In the genomic region with DNA sequence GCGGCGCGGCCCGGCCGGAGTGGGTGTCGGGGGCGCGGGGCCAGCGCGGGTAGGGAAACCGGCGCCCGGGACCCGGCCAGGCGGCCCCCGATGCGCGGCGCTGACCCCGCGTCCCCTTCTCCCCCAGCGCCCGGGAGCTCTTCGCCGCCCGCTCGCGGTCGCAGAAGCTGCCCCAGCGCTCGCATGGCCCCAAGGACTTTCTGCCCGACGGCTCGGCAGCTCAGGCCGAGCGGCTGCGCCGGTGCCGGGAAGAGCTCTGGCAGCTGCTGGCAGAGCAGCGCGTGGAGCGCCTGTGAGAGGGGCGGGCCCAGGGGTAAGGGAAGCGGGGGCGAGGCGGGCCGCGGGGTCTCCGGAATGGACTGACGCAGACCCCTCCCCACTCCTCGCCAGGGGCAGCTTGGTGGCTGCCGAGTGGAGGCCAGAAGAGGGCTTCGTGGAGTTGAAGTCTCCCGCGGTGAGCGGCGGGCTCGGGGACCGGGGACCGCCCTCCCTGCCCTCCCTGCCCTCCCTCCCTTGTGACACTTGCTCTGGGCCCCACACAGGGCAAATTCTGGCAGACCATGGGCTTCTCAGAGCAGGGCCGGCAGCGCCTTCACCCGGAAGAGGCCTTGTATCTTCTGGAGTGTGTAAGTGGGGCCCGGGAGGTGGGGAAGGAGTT, we compare ENCODE assay signal across 9 cellular contexts. TPM values are rescaled to one million over a fixed set of nuclear protein-coding genes. Genes with fewer than 3 reads are reported as not detected.
A peak's percentile ranks its signal among the peaks of the same experiment; 100 is the strongest.
DNase-seq lines count a peak whose midpoint lies in the region; ATAC-seq, FAIRE-seq and TF ChIP-seq lines count a peak whose summit lies in the region.
"Had no signal": no experiment of that assay in that cellular context is flagged by ENCODE, and none has a peak within 500 bp of the region (broad histone marks: within the 10 kb centered on the region; RNA-seq: fewer than 3 reads in every experiment).

No MANE protein-coding gene starts in this region.

- in situ Hi-C loops in brain microvascular endothelial cell (cut with HindIII; ENCODE audit: low pct_ligation_motif_present, low sequenced_read_pairs), result no loop called here
- in situ Hi-C loops in HepG2 (cut with HindIII; ENCODE audit: extremely low pct_ligation_motif_present, low pct_unique_long_range_greater_than_20kb), result no loop called here

- DNase-seq in SIG-M5 treated with dmso at 0.1 percent for 504 hours (lab: John Stamatoyannopoulos, UW; ENCODE audit: unreplicated experiment) (peak; percentile 59), SIG-M5 (lab: John Stamatoyannopoulos, UW) (no peak), RWPE2 (ENCODE audit: low spot score) (peak; percentile 64), brain microvascular endothelial cell (no peak), HepG2 (ENCODE audit: low spot score) (no peak), stomach (no peak), inferior parietal cortex (ENCODE audit: extremely low spot score) (no peak)

- H3K27me3 ChIP-seq in RWPE2 (ENCODE audit: insufficient read depth, poor library complexity, severe bottlenecking), result no peaks in the 10 kb centered on the region
- no peaks in the 10 kb centered on the region for H3K27me3 ChIP-seq in brain microvascular endothelial cell (replicated peaks)
- H3K27me3 ChIP-seq in HepG2 (ENCODE audit: control insufficient read depth in 1 of 2, insufficient read depth in 2 of 2, low read length in 2 of 2), result no peaks in the 10 kb centered on the region; a peak in 1 of 5 replicates
- peaks cover 0 to 9% (median 0%) of the 10 kb centered on the region in 3 donors for H3K27me3 ChIP-seq in stomach

- no TSS peak for BruUV-seq in HepG2 (replicated peaks; lab: Mats Ljungman, UMichigan)

- H3K36me3 ChIP-seq in RWPE2 (ENCODE audit: low read depth), result peaks cover 50% of the 10 kb centered on the region
- H3K36me3 ChIP-seq in brain microvascular endothelial cell (replicated peaks), result no peaks in the 10 kb centered on the region
- peaks cover 7 to 15% of the 10 kb centered on the region in 2 experiments; a peak in 4 of 5 replicates for H3K36me3 ChIP-seq in HepG2 (replicated peaks in 1 of 2; ENCODE audit: control insufficient read depth in 1 of 2, insufficient read depth in 2 of 2, low read length in 2 of 2)
- H3K36me3 ChIP-seq in stomach, result peaks cover 8 to 30% (median 25%) of the 10 kb centered on the region in 4 donors

- FAIRE-seq in HepG2 (lab: Jason Lieb, UNC), result no peak
- FAIRE-seq: islet of Langerhans had no signal

- no peak overlapping the region for H2AFZ ChIP-seq in HepG2 (ENCODE audit: low read length)

- peak overlapping the region; percentile 64 for H3K9ac ChIP-seq in HepG2 (ENCODE audit: insufficient read depth, low read depth, low read length)

- H3K27ac ChIP-seq in RWPE2 (ENCODE audit: poor library complexity, severe bottlenecking), result peak overlapping the region; percentile 73
- no peak overlapping the region for H3K27ac ChIP-seq in brain microvascular endothelial cell
- H3K27ac ChIP-seq in HepG2 (ENCODE audit: extremely low read length, insufficient read depth, low read length), result peak overlapping the region; percentile 41
- peak overlapping the region; percentile 71 to 94 (median 81) for H3K27ac ChIP-seq in stomach

- TF ChIP-seq CTCF in RWPE2 (IDR thresholded peaks at IDR 0.05; ENCODE audit: poor library complexity, severe bottlenecking) (no peak), brain microvascular endothelial cell (IDR thresholded peaks at IDR 0.05; ENCODE audit: low read depth, low read length, missing control alignments) (no peak), HepG2 (CRISPR knock-in tag; IDR thresholded peaks at IDR 0.05) (no peak), stomach (IDR thresholded peaks at IDR 0.05) (no peak)

- peak overlapping the region; percentile 98 for H3K4me3 ChIP-seq in RWPE2 (ENCODE audit: severe bottlenecking)
- peak overlapping the region; percentile 74 for H3K4me3 ChIP-seq in brain microvascular endothelial cell (ENCODE audit: low read depth, low read length)
- H3K4me3 ChIP-seq in HepG2 (replicated peaks in 1 of 3; ENCODE audit: insufficient read depth in 1 of 3, low read depth in 2 of 3, low read length in 3 of 3), result peak overlapping the region; percentile 68 to 93 (median 79)
- H3K4me3 ChIP-seq in stomach, result peak overlapping the region; percentile 75 to 98 (median 90)

- TF ChIP-seq EP300 in HepG2 (IDR thresholded peaks at IDR 0.05; ENCODE audit: low read depth in 2 of 2, low read length in 2 of 2) (no peak), HepG2 (CRISPR knock-in tag; IDR thresholded peaks at IDR 0.05; ENCODE audit: borderline replicate concordance) (no peak), stomach (IDR thresholded peaks at IDR 0.05) (no peak)

- H3K4me2 ChIP-seq in HepG2 (ENCODE audit: low read depth, low read length), result peak overlapping the region; percentile 90

- H3K4me1 ChIP-seq in RWPE2 (ENCODE audit: insufficient read depth, poor library complexity, severe bottlenecking) (peaks cover 6% of the 10 kb centered on the region), HepG2 (ENCODE audit: insufficient read depth, low read length) (peaks cover 43% of the 10 kb centered on the region), stomach (peaks cover 45 to 72% (median 56%) of the 10 kb centered on the region in 4 donors)

- ATAC-seq in HG02981 (IDR thresholded peaks at IDR 0.05; ENCODE audit: unreplicated experiment) (peak; percentile 6), RWPE2 (ENCODE audit: low read depth) (no peak), HepG2 (peak; percentile 1; the same call in 1 of the 3 replicates)

- TF ChIP-seq RAD21 in HepG2 (CRISPR knock-in tag; IDR thresholded peaks at IDR 0.05), result no peak

- intact Hi-C loops in HepG2 (cut with micrococcal nuclease; ENCODE audit: unreplicated experiment) (loop anchor here (1.0 kb wide), 1 partner anchor 9 kb away; a partner anchor contains a TSS), stomach (cut with DNase I; ENCODE audit: low total_unique reads) (no loop called here)

- TF ChIP-seq POLR2A in HepG2 (IDR thresholded peaks at IDR 0.05; ENCODE audit: insufficient read depth in 1 of 2, low read depth in 2 of 2, low read length in 2 of 2), result no peak
- TF ChIP-seq POLR2A in stomach (IDR thresholded peaks at IDR 0.05), result no peak

- 0 out of 2 replicates have a peak, but pooled peaks cover 4% of the 10 kb centered on the region for H4K20me1 ChIP-seq in HepG2 (ENCODE audit: insufficient read depth, low read length)

- H3K79me2 ChIP-seq in HepG2 (ENCODE audit: insufficient read depth, low read length), result peaks cover 10% of the 10 kb centered on the region

- no peaks in the 10 kb centered on the region for H3K9me3 ChIP-seq in RWPE2 (ENCODE audit: severe bottlenecking)
- H3K9me3 ChIP-seq in HepG2 (ENCODE audit: low read length), result no peaks in the 10 kb centered on the region
- no peaks in the 10 kb centered on the region for H3K9me3 ChIP-seq in stomach

- 0% methylated on average over 4 of the region's 64 CpGs for WGBS in HepG2 (ENCODE audit: low lambda C conversion rate)
- 0 to 1% (median 1%) methylated on average over 28 to 54 of the region's 64 CpGs for whole genome bisulfite sequencing in stomach, 5 donors

- CTCF ChIA-PET in HepG2 (lab: Yijun Ruan, JAX; ENCODE audit: low intra/inter-chr PET ratio, low total read pairs), result interaction anchor here (1.4 to 3.1 kb wide), 4 partner anchors 8 to 91 kb away, joined by 7 to 26 read pairs (median 16); a partner anchor contains a TSS

- POLR2A ChIA-PET in HepG2 (lab: Yijun Ruan, JAX), result interaction anchor here (0.5 to 2.5 kb wide), 26 partner anchors 8 to 339 kb away, joined by 3 to 29 read pairs (median 4); a partner anchor contains a TSS

RNA-seq across cellular contexts. Expression of a gene that starts 0.4 kb away (rescaled TPM):
- total RNA-seq in HepG2 (2016; rRNA removed; fragmentation: Illumina TruSeq; extraction: Trizol) (43.6 and 62.9 TPM in 2 replicates), stomach (100 to 1,000 TPM in 2 of 5 donors, 10 to 100 TPM in 3; 13.2 to 219 (median 48.1) TPM)
- 20.6 and 23.0 TPM in 2 replicates for total RNA-seq in HepG2 (2016; cell fraction: cytosol; rRNA removed; fragmentation: Illumina TruSeq; extraction: Trizol; ENCODE audit: low read depth)
- 44.0 and 64.1 TPM in 2 replicates for total RNA-seq in HepG2 (2016; cell fraction: insoluble cytoplasmic fraction; rRNA removed; fragmentation: Illumina TruSeq; extraction: Trizol)
- 44.5 and 45.0 TPM in 2 replicates for total RNA-seq in HepG2 (2016; cell fraction: membrane; rRNA removed; fragmentation: Illumina TruSeq; extraction: Trizol)
- 39.9 and 48.4 TPM in 2 replicates for total RNA-seq in HepG2 (2016; cell fraction: nucleus; rRNA removed; fragmentation: Illumina TruSeq; extraction: Trizol)
- polyA plus RNA-seq in HepG2 (2011; rRNA removed) (63.3 and 64.4 TPM in 2 replicates), stomach (10 to 100 TPM; 20.8 to 49.7 (median 36.2) TPM)
- 36.2 and 47.1 TPM in 2 replicates for polyA plus RNA-seq in HepG2 (2011; cell fraction: cytosol; rRNA removed)
- polyA plus RNA-seq in HepG2 (2011; cell fraction: nucleus; rRNA removed), result 87.7 and 89.1 TPM in 2 replicates
- 22.1 and 34.4 TPM in 2 replicates for polyA plus RNA-seq in HepG2 (2012)
- polyA plus RNA-seq in HepG2 (2016; cell fraction: cytosol; fragmentation: Illumina TruSeq; extraction: Trizol; ENCODE audit: low read depth), result 20.4 and 20.5 TPM in 2 replicates
- polyA plus RNA-seq in HepG2 (2016; cell fraction: insoluble cytoplasmic fraction; fragmentation: Illumina TruSeq; extraction: Trizol; ENCODE audit: low read depth), result 37.7 and 50.5 TPM in 2 replicates
- polyA plus RNA-seq in HepG2 (2016; cell fraction: membrane; fragmentation: Illumina TruSeq; extraction: Trizol; ENCODE audit: low read depth), result 30.9 and 35.9 TPM in 2 replicates
- polyA plus RNA-seq in HepG2 (2016; cell fraction: nucleus; fragmentation: Illumina TruSeq; extraction: Trizol; ENCODE audit: insufficient read depth, low read depth), result 108 and 110 TPM in 2 replicates
- 56.0 and 95.0 TPM in 2 replicates for polyA minus RNA-seq in HepG2 (2011; rRNA and poly(A)+ RNA removed; ENCODE audit: low replicate concordance)
- 11.3 and 14.0 TPM in 2 replicates for polyA minus RNA-seq in HepG2 (2011; cell fraction: cytosol; rRNA and poly(A)+ RNA removed)
- polyA minus RNA-seq in HepG2 (2011; cell fraction: nucleus; rRNA and poly(A)+ RNA removed), result 13.9 and 15.5 TPM in 2 replicates

RNA-seq across cellular contexts. Expression of a gene that starts 1.4 kb away (rescaled TPM):
- total RNA-seq in HepG2 (2016; rRNA removed; fragmentation: Illumina TruSeq; extraction: Trizol) (5.2 and 10.6 TPM in 2 replicates), stomach (10 to 100 TPM in 4 of 5 donors, 1 to 10 TPM in 1; 9.0 to 27.4 (median 15.6) TPM)
- total RNA-seq in HepG2 (2016; cell fraction: cytosol; rRNA removed; fragmentation: Illumina TruSeq; extraction: Trizol; ENCODE audit: low read depth), result 1.5 and 1.8 TPM in 2 replicates
- total RNA-seq in HepG2 (2016; cell fraction: insoluble cytoplasmic fraction; rRNA removed; fragmentation: Illumina TruSeq; extraction: Trizol), result 4.9 and 7.5 TPM in 2 replicates
- total RNA-seq in HepG2 (2016; cell fraction: membrane; rRNA removed; fragmentation: Illumina TruSeq; extraction: Trizol), result 3.4 and 4.1 TPM in 2 replicates
- 6.8 and 8.0 TPM in 2 replicates for total RNA-seq in HepG2 (2016; cell fraction: nucleus; rRNA removed; fragmentation: Illumina TruSeq; extraction: Trizol)
- polyA plus RNA-seq in HepG2 (2011; rRNA removed) (6.8 and 7.8 TPM in 2 replicates), stomach (1 to 10 TPM; 5.4 to 9.3 (median 8.8) TPM)
- polyA plus RNA-seq in HepG2 (2011; cell fraction: cytosol; rRNA removed), result 1.9 and 2.2 TPM in 2 replicates
- 23.6 and 26.5 TPM in 2 replicates for polyA plus RNA-seq in HepG2 (2011; cell fraction: nucleus; rRNA removed)
- polyA plus RNA-seq in HepG2 (2012), result 6.2 and 9.6 TPM in 2 replicates
- 0.61 and 0.68 TPM in 2 replicates for polyA plus RNA-seq in HepG2 (2016; cell fraction: cytosol; fragmentation: Illumina TruSeq; extraction: Trizol; ENCODE audit: low read depth)
- polyA plus RNA-seq in HepG2 (2016; cell fraction: insoluble cytoplasmic fraction; fragmentation: Illumina TruSeq; extraction: Trizol; ENCODE audit: low read depth), result 4.4 and 7.0 TPM in 2 replicates
- polyA plus RNA-seq in HepG2 (2016; cell fraction: membrane; fragmentation: Illumina TruSeq; extraction: Trizol; ENCODE audit: low read depth), result 1.6 and 1.8 TPM in 2 replicates
- polyA plus RNA-seq in HepG2 (2016; cell fraction: nucleus; fragmentation: Illumina TruSeq; extraction: Trizol; ENCODE audit: insufficient read depth, low read depth), result 16.3 and 16.6 TPM in 2 replicates
- polyA minus RNA-seq in HepG2 (2011; rRNA and poly(A)+ RNA removed; ENCODE audit: low replicate concordance), result 11.8 and 14.9 TPM in 2 replicates
- polyA minus RNA-seq in HepG2 (2011; cell fraction: cytosol; rRNA and poly(A)+ RNA removed), result 4.9 and 5.0 TPM in 2 replicates
- 17.0 and 20.4 TPM in 2 replicates for polyA minus RNA-seq in HepG2 (2011; cell fraction: nucleus; rRNA and poly(A)+ RNA removed)

RNA-seq across cellular contexts. Expression of a gene that starts 8.7 kb away (rescaled TPM):
- total RNA-seq in HepG2 (2016; rRNA removed; fragmentation: Illumina TruSeq; extraction: Trizol), result 53.9 and 86.7 TPM in 2 replicates
- 27.2 and 32.8 TPM in 2 replicates for total RNA-seq in HepG2 (2016; cell fraction: cytosol; rRNA removed; fragmentation: Illumina TruSeq; extraction: Trizol; ENCODE audit: low read depth)
- 51.9 and 87.2 TPM in 2 replicates for total RNA-seq in HepG2 (2016; cell fraction: insoluble cytoplasmic fraction; rRNA removed; fragmentation: Illumina TruSeq; extraction: Trizol)
- 45.8 and 50.7 TPM in 2 replicates for total RNA-seq in HepG2 (2016; cell fraction: membrane; rRNA removed; fragmentation: Illumina TruSeq; extraction: Trizol)
- total RNA-seq in HepG2 (2016; cell fraction: nucleus; rRNA removed; fragmentation: Illumina TruSeq; extraction: Trizol), result 72.1 and 85.8 TPM in 2 replicates
- polyA plus RNA-seq in HepG2 (2011; rRNA removed), result 83.0 and 109 TPM in 2 replicates
- 40.2 and 67.1 TPM in 2 replicates for polyA plus RNA-seq in HepG2 (2011; cell fraction: cytosol; rRNA removed)
- polyA plus RNA-seq in HepG2 (2011; cell fraction: nucleus; rRNA removed), result 384 and 448 TPM in 2 replicates
- 33.3 and 59.5 TPM in 2 replicates for polyA plus RNA-seq in HepG2 (2012)
- polyA plus RNA-seq in HepG2 (2016; cell fraction: cytosol; fragmentation: Illumina TruSeq; extraction: Trizol; ENCODE audit: low read depth), result 23.2 and 28.1 TPM in 2 replicates
- polyA plus RNA-seq in HepG2 (2016; cell fraction: insoluble cytoplasmic fraction; fragmentation: Illumina TruSeq; extraction: Trizol; ENCODE audit: low read depth), result 41.6 and 52.9 TPM in 2 replicates
- polyA plus RNA-seq in HepG2 (2016; cell fraction: membrane; fragmentation: Illumina TruSeq; extraction: Trizol; ENCODE audit: low read depth), result 32.5 and 33.0 TPM in 2 replicates
- polyA plus RNA-seq in HepG2 (2016; cell fraction: nucleus; fragmentation: Illumina TruSeq; extraction: Trizol; ENCODE audit: insufficient read depth, low read depth), result 204 and 230 TPM in 2 replicates
- polyA minus RNA-seq in HepG2 (2011; rRNA and poly(A)+ RNA removed; ENCODE audit: low replicate concordance), result 30.9 and 126 TPM in 2 replicates
- polyA minus RNA-seq in HepG2 (2011; cell fraction: cytosol; rRNA and poly(A)+ RNA removed), result 30.6 and 31.7 TPM in 2 replicates
- 79.4 and 86.0 TPM in 2 replicates for polyA minus RNA-seq in HepG2 (2011; cell fraction: nucleus; rRNA and poly(A)+ RNA removed)
- total RNA-seq in stomach, result 100 to 1,000 TPM in 4 of 5 donors, 10 to 100 TPM in 1; 72.3 to 565 (median 165) TPM
- 100 to 1,000 TPM; 144 to 199 (median 184) TPM for polyA plus RNA-seq in stomach

Comparison
In these comparisons a context has a peak if more than half of its experiments do, and no peak if none do; other contexts are left out.
1. DNase-seq: peak in SIG-M5 treated with dmso at 0.1 percent for 504 hours (single experiment) and RWPE2 (single experiment); none in SIG-M5 (single experiment), brain microvascular endothelial cell (single experiment), HepG2 (single experiment), stomach (single experiment) and inferior parietal cortex (single experiment).
2. Peak in every context shown above with its lines, with median percentiles within 50 percentile points of each other: H3K4me3 ChIP-seq.